14 cellular contexts compared by ENCODE assay signal in genomic region chr13:31367410-31367809, GRCh38.
DNase-seq lines count a peak whose midpoint lies in the region; ATAC-seq and TF ChIP-seq lines count a peak whose summit lies in the region.
"Had no signal": no experiment of that assay in that cellular context is flagged by ENCODE, and none has a peak within 500 bp of the region (broad histone marks: within the 10 kb centered on the region; RNA-seq: fewer than 3 reads in every experiment).

No MANE protein-coding gene starts in this region.

- no peak overlapping the region for H3K4me2 ChIP-seq in H9 (ENCODE audit: insufficient read depth, insufficient read length, low read length)
- H3K4me2 ChIP-seq in OCI-LY3 (ENCODE audit: low read length): no peak overlapping the region
- H3K4me2 ChIP-seq in Karpas-422 (ENCODE audit: low read depth, low read length, poor library complexity, severe bottlenecking): no peak overlapping the region

- no peak for ATAC-seq in left cardiac atrium
- ATAC-seq: GM12878 had no signal

- H3K18ac ChIP-seq in H9 (ENCODE audit: insufficient read length, low read depth, low read length): no peak overlapping the region

- DNase-seq in H9: no peak
- DNase-seq in iPS-NIHi7 (ENCODE audit: extremely low spot score): peak; percentile 45
- DNase-seq in left cardiac atrium: no peak
- no peak for DNase-seq in activated T-cell treated with anti-CD3 and anti-CD28 coated beads, Interleukin-2, amount 50 U/mL, for 1 hour
- no peak for DNase-seq in MG63
- no peak for DNase-seq in Karpas-422
- DNase-seq: CD4-positive, alpha-beta memory T cell; DMS79; GM23248; HCEC 1CT had no signal

- H2BK120ac ChIP-seq in H9 (ENCODE audit: low read depth, low read length, poor library complexity, severe bottlenecking): no peak overlapping the region

- H3K27me3 ChIP-seq in H9 (ENCODE audit: insufficient read depth, low read length): no peaks in the 10 kb centered on the region
- H3K27me3 ChIP-seq in OCI-LY3 (ENCODE audit: low read depth, low read length): peaks cover 8% of the 10 kb centered on the region; the same call in 1 of the 2 replicates
- H3K27me3 ChIP-seq in MG63: no peaks in the 10 kb centered on the region
- H3K27me3 ChIP-seq in Karpas-422 (ENCODE audit: low read length): no peaks in the 10 kb centered on the region

- no peak overlapping the region for H3K56ac ChIP-seq in H9 (ENCODE audit: insufficient read length, low read depth, low read length)

- H3K4me3 Mint-ChIP-seq in H9: no peak overlapping the region
- H3K4me3 Mint-ChIP-seq: B cell; CD4-positive, alpha-beta memory T cell had no signal

- WGBS in H9 (ENCODE audit: extremely low coverage, insufficient read length, low lambda C conversion rate): no CpG with 5 or more reads among the region's 2 CpGs

- H3K4me1 ChIP-seq in H9 (ENCODE audit: insufficient read depth, low read length) (no peaks in the 10 kb centered on the region), OCI-LY3 (ENCODE audit: low read length) (peaks cover 2% of the 10 kb centered on the region; the same call in 1 of the 2 replicates), Karpas-422 (ENCODE audit: low read length) (no peaks in the 10 kb centered on the region)

- H3T11ph ChIP-seq in H9 (ENCODE audit: low read length): no peak overlapping the region

- no peak overlapping the region for H4K8ac ChIP-seq in H9 (replicated peaks; ENCODE audit: insufficient read length, low read depth, low read length)

- no peak overlapping the region for H2BK12ac ChIP-seq in H9 (ENCODE audit: insufficient read length, low read depth, low read length)

- no peak overlapping the region for H4K91ac ChIP-seq in H9 (ENCODE audit: insufficient read length, low read depth, low read length)

- H3K79me2 ChIP-seq in H9 (ENCODE audit: insufficient read depth, low read length) (no peaks in the 10 kb centered on the region), OCI-LY3 (ENCODE audit: low read length) (no peaks in the 10 kb centered on the region), Karpas-422 (ENCODE audit: low read length) (no peaks in the 10 kb centered on the region)

- no peak overlapping the region for H3K9ac ChIP-seq in H9 (ENCODE audit: extremely low read depth, insufficient read length, low read length)
- H3K9ac ChIP-seq in OCI-LY3 (ENCODE audit: low read length): no peak overlapping the region
- H3K9ac ChIP-seq in Karpas-422 (ENCODE audit: low read length): no peak overlapping the region
- H3K9ac ChIP-seq: GM23248 had no signal

- H2AK5ac ChIP-seq in H9 (ENCODE audit: insufficient read length, low read length): no peak overlapping the region

- H3K9me3 Mint-ChIP-seq in H9: peaks cover 4 to 10% of the 10 kb centered on the region in 2 experiments; a peak in 4 of 5 replicates

- H3K4me3 ChIP-seq in OCI-LY3 (ENCODE audit: low read length): no peak overlapping the region
- H3K4me3 ChIP-seq in MG63: no peak overlapping the region
- no peak overlapping the region for H3K4me3 ChIP-seq in Karpas-422 (ENCODE audit: low read length)
- H3K4me3 ChIP-seq: GM12878, GM23248 had no signal

- H3K9me2 ChIP-seq in Karpas-422 (replicated peaks; ENCODE audit: insufficient read depth, low read length): no peaks in the 10 kb centered on the region

- H3K27ac Mint-ChIP-seq in H9: no peak overlapping the region
- H3K27ac Mint-ChIP-seq: B cell; CD4-positive, alpha-beta memory T cell had no signal

- no peak overlapping the region for H2AFZ ChIP-seq in H9 (ENCODE audit: low read length)
- H2AFZ ChIP-seq in OCI-LY3 (ENCODE audit: low read depth, low read length): no peak overlapping the region
- H2AFZ ChIP-seq in Karpas-422 (ENCODE audit: low read length): no peak overlapping the region
- H2AFZ ChIP-seq: GM23248 had no signal

- H3K36me3 ChIP-seq in OCI-LY3 (replicated peaks; ENCODE audit: low read depth, low read length) (no peaks in the 10 kb centered on the region), MG63 (no peaks in the 10 kb centered on the region), Karpas-422 (ENCODE audit: insufficient read depth, low read length) (no peaks in the 10 kb centered on the region)

- H2BK5ac ChIP-seq in H9 (ENCODE audit: insufficient read length, low read length): no peak overlapping the region

- H3K4me1 Mint-ChIP-seq in H9: peaks cover 4% of the 10 kb centered on the region in 2 experiments; a peak in 1 of 4 replicates
- H3K4me1 Mint-ChIP-seq: B cell; CD4-positive, alpha-beta memory T cell had no signal

- H3K4ac ChIP-seq in H9 (ENCODE audit: low read depth, low read length): no peak overlapping the region

- H4K5ac ChIP-seq in H9 (ENCODE audit: insufficient read length, low read depth, low read length): no peak overlapping the region

- TF ChIP-seq CTCF in H9 (conservative IDR thresholded peaks at IDR 0.05): peak; percentile 55; the same call in 2 of the 3 replicates
- peak; percentile 59 for TF ChIP-seq CTCF in OCI-LY3 (IDR thresholded peaks at IDR 0.05; ENCODE audit: low read depth, low read length)

- no peak overlapping the region for H2BK20ac ChIP-seq in H9 (ENCODE audit: low read depth, low read length, poor library complexity, severe bottlenecking)

- no peak overlapping the region for H3K27ac ChIP-seq in H9 (ENCODE audit: insufficient read length, low read depth, low read length)
- no peak overlapping the region for H3K27ac ChIP-seq in OCI-LY3 (ENCODE audit: low read length)
- no peak overlapping the region for H3K27ac ChIP-seq in Karpas-422 (ENCODE audit: low read length)
- H3K27ac ChIP-seq: GM23248, HL-60 had no signal

- H2BK15ac ChIP-seq in H9 (ENCODE audit: low read depth, low read length): no peak overlapping the region

- H3K27me3 Mint-ChIP-seq in H9 (ENCODE audit: low read depth): no peaks in the 10 kb centered on the region; the same call in 1 of the 2 replicates
- H3K27me3 Mint-ChIP-seq: B cell had no signal

- no peaks in the 10 kb centered on the region for H3K23me2 ChIP-seq in H9 (ENCODE audit: insufficient read length, low read depth, low read length, poor library complexity, severe bottlenecking)

- H3K9me3 ChIP-seq in H9 (ENCODE audit: control insufficient read depth, low read depth, low read length) (peaks cover 14% of the 10 kb centered on the region), OCI-LY3 (ENCODE audit: insufficient read depth, low read length) (no peaks in the 10 kb centered on the region), MG63 (no peaks in the 10 kb centered on the region; the same call in 1 of the 2 replicates), Karpas-422 (ENCODE audit: low read length) (no peaks in the 10 kb centered on the region)

- peaks cover 0 to 2% (median 0%) of the 10 kb centered on the region in 3 experiments; a peak in 1 of 7 replicates for H3K36me3 Mint-ChIP-seq in H9 (ENCODE audit: insufficient read depth in 1 of 3, low read depth in 3 of 3)
- H3K36me3 Mint-ChIP-seq: CD4-positive, alpha-beta memory T cell had no signal

- no peak overlapping the region for H3K23ac ChIP-seq in H9 (ENCODE audit: insufficient read length, low read depth, low read length)

- no peaks in the 10 kb centered on the region for H4K20me1 ChIP-seq in H9 (ENCODE audit: control insufficient read depth, insufficient read depth, insufficient read length)
- H4K20me1 ChIP-seq in OCI-LY3 (ENCODE audit: insufficient read depth, low read length): no peaks in the 10 kb centered on the region
- H4K20me1 ChIP-seq in Karpas-422 (ENCODE audit: insufficient read depth, low read depth, low read length): no peaks in the 10 kb centered on the region

- no peaks in the 10 kb centered on the region for H3K79me1 ChIP-seq in H9 (ENCODE audit: insufficient read depth, low read depth, low read length, poor library complexity, severe bottlenecking)

- intact Hi-C loops in left cardiac atrium (cut with DNase I): no loop called here

- no peak overlapping the region for H3K14ac ChIP-seq in H9 (ENCODE audit: insufficient read depth, low read length)
